1 cellular context compared by ENCODE assay signal in genomic region chr12:4138532-4138931, GRCh38.
TF ChIP-seq lines count a peak whose summit lies in the region.

No MANE protein-coding gene starts in this region.

TF ChIP-seq in HEK293, 187 proteins besides CTCF, POLR2A, EP300 and RAD21 (continued from another document):
- peak; percentile 96 for TF ChIP-seq ZNF280D (tag by site-specific recombination; IDR thresholded peaks at IDR 0.05)
